8 cellular contexts compared by ENCODE assay signal in the genomic region with DNA sequence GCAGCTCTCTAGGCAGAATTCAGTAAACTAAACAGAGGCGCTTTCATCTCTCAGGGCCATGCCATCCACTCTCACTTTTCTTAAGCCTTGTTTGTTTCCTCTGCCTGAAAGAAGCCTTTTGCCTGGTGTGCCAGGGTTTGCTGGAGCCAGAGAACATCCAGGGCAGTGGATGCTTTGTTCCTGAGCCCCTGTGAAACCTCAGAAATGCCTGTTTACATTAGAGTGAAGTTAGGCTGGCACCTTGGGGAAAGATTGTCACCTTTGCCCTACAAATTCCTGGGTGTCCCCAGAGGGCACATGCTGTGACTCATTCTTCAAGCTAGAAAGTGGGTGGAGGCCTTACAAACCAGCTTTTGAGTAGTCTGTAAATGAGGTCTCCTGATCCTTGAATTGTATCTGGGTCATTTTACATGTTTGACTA. TPM values are rescaled to one million over a fixed set of nuclear protein-coding genes. Genes with fewer than 3 reads are reported as not detected.
DNase-seq lines count a peak whose midpoint lies in the region; ATAC-seq and TF ChIP-seq lines count a peak whose summit lies in the region.

No MANE protein-coding gene starts in this region.

- H3K36me3 ChIP-seq in Loucy (ENCODE audit: insufficient read depth, low read length), result 0 out of 2 replicates have a peak, but pooled peaks cover 2% of the 10 kb centered on the region

- H3K79me2 ChIP-seq in Loucy (ENCODE audit: insufficient read depth, low read length), result peaks cover 97% of the 10 kb centered on the region

- no peak overlapping the region for H2AFZ ChIP-seq in Loucy (ENCODE audit: low read length)

- H3K4me3 ChIP-seq in Loucy (ENCODE audit: low read length, poor library complexity, severe bottlenecking), result no peak overlapping the region

- H3K4me1 ChIP-seq in Loucy (ENCODE audit: insufficient read depth, low read length, poor library complexity, severe bottlenecking), result peaks cover 37% of the 10 kb centered on the region

- DNase-seq in G401 (ENCODE audit: low spot score), result peak; percentile 41
- DNase-seq in anterior cingulate cortex (lab: John Stamatoyannopoulos, UW), result peak in 44 of 58 donors; percentile 15 to 83 (median 50)
- DNase-seq in inferior parietal cortex (ENCODE audit: extremely low spot score), result peak; percentile 40
- DNase-seq in stimulated activated naive CD8-positive, alpha-beta T cell treated with anti-CD3 and anti-CD28 coated beads, Interleukin-15, Interleukin-2, amounts not matched to agents 100 U/mL and 50 U/mL, for 24 hours, result peak; percentile 46
- no peak for DNase-seq in effector CD4-positive, alpha-beta T cell
- DNase-seq in retina, result no peak

- in situ Hi-C loops in G401 (cut with HindIII; ENCODE audit: low sequenced_read_pairs), result no loop called here

- H3K9ac ChIP-seq in Loucy (ENCODE audit: low read depth, low read length, poor library complexity, severe bottlenecking), result no peak overlapping the region

- peaks cover 29% of the 10 kb centered on the region for H4K20me1 ChIP-seq in Loucy (ENCODE audit: insufficient read depth, low read length, poor library complexity, severe bottlenecking)

- no peaks in the 10 kb centered on the region for H3F3A ChIP-seq in Loucy (ENCODE audit: low read depth)

- peak; percentile 95 for ATAC-seq in stimulated activated naive CD8-positive, alpha-beta T cell treated with anti-CD3 and anti-CD28 coated beads, Interleukin-15, Interleukin-2, amounts not matched to agents 100 U/mL and 50 U/mL, for 24 hours
- ATAC-seq in GM21423 (IDR thresholded peaks at IDR 0.05; ENCODE audit: unreplicated experiment), result no peak

- H3K9me3 ChIP-seq in Loucy (ENCODE audit: insufficient read depth, low read depth, low read length), result peaks cover 8% of the 10 kb centered on the region; the same call in 1 of the 2 replicates

- H3K4me2 ChIP-seq in Loucy (ENCODE audit: low read depth, low read length, poor library complexity, severe bottlenecking), result peak overlapping the region; percentile 31

- no peak for TF ChIP-seq CTCF in Loucy (conservative IDR thresholded peaks at IDR 0.05; ENCODE audit: low read length)

- no peaks in the 10 kb centered on the region for H3K9me2 ChIP-seq in Loucy (replicated peaks; ENCODE audit: low read depth, low read length)

- H3K27me3 ChIP-seq in Loucy (ENCODE audit: insufficient read depth, low read length, poor library complexity, severe bottlenecking), result no peaks in the 10 kb centered on the region

RNA-seq across cellular contexts. Expression of gene TRAK1, which starts 10.7 kb away (rescaled TPM):
- 17.3 and 17.6 TPM in 2 replicates for total RNA-seq in G401 (2014; rRNA removed; shearing (Covaris generic))

Comparison
In these comparisons a context has a peak if more than half of its experiments do, and no peak if none do; other contexts are left out.
1. DNase-seq: peak in G401 (single experiment), anterior cingulate cortex (44 of 58), inferior parietal cortex (single experiment) and stimulated activated naive CD8-positive, alpha-beta T cell treated with anti-CD3 and anti-CD28 coated beads, Interleukin-15, Interleukin-2, amounts not matched to agents 100 U/mL and 50 U/mL, for 24 hours (single experiment); none in effector CD4-positive, alpha-beta T cell (single experiment) and retina (single experiment).